Comparison of ENCODE assay signal across 16 cellular contexts in genomic region chr9:128632066-128632465, GRCh38.
"Had no signal": no experiment of that assay in that cellular context is flagged by ENCODE, and none has a peak within 500 bp of the region (broad histone marks: within the 10 kb centered on the region; RNA-seq: fewer than 3 reads in every experiment).

No MANE protein-coding gene starts in this region.

- ATAC-seq: naive thymus-derived CD8-positive, alpha-beta T cell; psoas muscle; stimulated activated naive CD8-positive, alpha-beta T cell treated with anti-CD3 and anti-CD28 coated beads, Interleukin-15, Interleukin-2, amounts not matched to agents 100 U/mL and 50 U/mL, for 24 hours had no signal

- H3K27me3 Mint-ChIP-seq: activated naive CD8-positive, alpha-beta T cell; naive thymus-derived CD8-positive, alpha-beta T cell had no signal

- H3K9me3 Mint-ChIP-seq: naive thymus-derived CD8-positive, alpha-beta T cell had no signal

- H3K9me3 ChIP-seq: esophagus muscularis mucosa, psoas muscle, sigmoid colon had no signal

- H3K4me3 ChIP-seq: dorsolateral prefrontal cortex, esophagus muscularis mucosa, psoas muscle, sigmoid colon had no signal

- H3K27ac Mint-ChIP-seq: activated naive CD8-positive, alpha-beta T cell; naive thymus-derived CD8-positive, alpha-beta T cell had no signal

- H3K36me3 Mint-ChIP-seq: activated naive CD8-positive, alpha-beta T cell had no signal

- H3K27ac ChIP-seq: brain microvascular endothelial cell, esophagus muscularis mucosa, psoas muscle, sigmoid colon had no signal

- H3K27me3 ChIP-seq: brain microvascular endothelial cell, dorsolateral prefrontal cortex, esophagus muscularis mucosa, sigmoid colon had no signal

- DNase-seq: activated CD4-positive, alpha-beta T cell treated with anti-CD3 and anti-CD28 coated beads, Interleukin-2, amount 50 U/mL, for 1 hour; activated CD4-positive, CD25-positive, alpha-beta regulatory T cell; activated effector memory CD4-positive, alpha-beta T cell treated with anti-CD3 and anti-CD28 coated beads, Interleukin-2, amount 50 U/mL, for 16 hours; activated T-cell treated with anti-CD3 and anti-CD28 coated beads for 4 hours; amygdala; brain microvascular endothelial cell; dorsolateral prefrontal cortex; occipital lobe; psoas muscle; sigmoid colon; stimulated activated CD4-positive, alpha-beta T cell treated with anti-CD3 and anti-CD28 coated beads, Interleukin-2, amount 100 ng/mL, for 48 hours; stimulated activated naive CD8-positive, alpha-beta T cell treated with anti-CD3 and anti-CD28 coated beads, Interleukin-15, Interleukin-2, amounts not matched to agents 100 U/mL and 50 U/mL, for 24 hours; T-helper 2 cell had no signal

- H3K4me3 Mint-ChIP-seq: activated naive CD8-positive, alpha-beta T cell; naive thymus-derived CD8-positive, alpha-beta T cell had no signal
